Comparison of ENCODE assay signal across 16 cellular contexts in the genomic region with DNA sequence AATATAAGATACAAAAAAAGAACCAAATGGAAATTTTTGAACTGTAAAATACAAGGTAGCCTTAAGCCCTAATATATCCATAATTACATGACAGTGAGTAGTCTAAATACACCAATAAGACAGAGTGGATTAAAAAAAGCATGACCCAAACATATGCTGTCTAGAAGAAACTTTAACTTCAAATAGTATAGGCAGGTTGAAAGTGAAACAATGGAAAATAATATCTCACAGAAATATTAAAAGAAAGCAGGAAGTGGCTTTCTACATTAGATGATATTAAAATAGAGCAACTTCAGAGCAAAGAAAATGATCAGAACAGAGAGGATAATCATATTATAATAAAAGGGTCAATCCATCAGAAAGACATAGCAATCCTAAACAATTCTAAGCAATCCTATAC. TPM values are rescaled to one million over a fixed set of nuclear protein-coding genes. Genes with fewer than 3 reads are reported as not detected.
DNase-seq lines count a peak whose midpoint lies in the region; ATAC-seq and TF ChIP-seq lines count a peak whose summit lies in the region.
"Had no signal": no experiment of that assay in that cellular context is flagged by ENCODE, and none has a peak within 500 bp of the region (broad histone marks: within the 10 kb centered on the region; RNA-seq: fewer than 3 reads in every experiment).

No MANE protein-coding gene starts in this region.

- H3K36me3 Mint-ChIP-seq in activated T-cell treated with anti-CD3 and anti-CD28 coated beads, Interleukin-2, amount 50 U/mL, for 72 hours (ENCODE audit: insufficient read depth in 2 of 2), result peaks cover 0 to 14% of the 10 kb centered on the region in 2 donors
- peaks cover 13% of the 10 kb centered on the region for H3K36me3 Mint-ChIP-seq in activated naive CD8-positive, alpha-beta T cell
- peaks cover 71% of the 10 kb centered on the region for H3K36me3 Mint-ChIP-seq in stimulated activated naive CD8-positive, alpha-beta T cell treated with anti-CD3 and anti-CD28 coated beads, Interleukin-15, Interleukin-2, amounts not matched to agents 100 ng/mL and 50 ng/mL, for 24 hours (ENCODE audit: low read depth)

- no peaks in the 10 kb centered on the region for H3K36me3 ChIP-seq in KMS-11 (ENCODE audit: insufficient read depth)
- peaks cover 3% of the 10 kb centered on the region for H3K36me3 ChIP-seq in upper lobe of right lung
- H3K36me3 ChIP-seq: ovary had no signal

- intact Hi-C loops in upper lobe of right lung (cut with DNase I), result no loop called here

- H3K27ac ChIP-seq in KMS-11 (no peak overlapping the region), upper lobe of right lung (no peak overlapping the region)
- H3K27ac ChIP-seq: ovary had no signal

- peaks cover 3% of the 10 kb centered on the region; the same call in 1 of the 2 replicates for H4K20me1 ChIP-seq in KMS-11 (ENCODE audit: insufficient read depth)

- peaks cover 40% of the 10 kb centered on the region for H3K4me1 ChIP-seq in KMS-11 (ENCODE audit: low read depth, poor library complexity, severe bottlenecking)
- H3K4me1 ChIP-seq in upper lobe of right lung, result peaks cover 6% of the 10 kb centered on the region

- H3K9me3 ChIP-seq in upper lobe of right lung, result no peaks in the 10 kb centered on the region
- H3K9me3 ChIP-seq: ovary had no signal

- peak overlapping the region; percentile 9 to 16 for H3K4me3 Mint-ChIP-seq in activated T-cell treated with anti-CD3 and anti-CD28 coated beads, Interleukin-2, amount 50 U/mL, for 72 hours
- H3K4me3 Mint-ChIP-seq in activated naive CD8-positive, alpha-beta T cell, result peak overlapping the region; percentile 18
- peak overlapping the region; percentile 37 for H3K4me3 Mint-ChIP-seq in stimulated activated naive CD8-positive, alpha-beta T cell treated with anti-CD3 and anti-CD28 coated beads, Interleukin-15, Interleukin-2, amounts not matched to agents 100 ng/mL and 50 ng/mL, for 24 hours
- H3K4me3 Mint-ChIP-seq: activated naive CD4-positive, alpha-beta T cell treated with anti-CD3 and anti-CD28 coated beads, Interleukin-2, amount 10 ng/mL, durations not matched to agents 7 days and 5 days; type B pancreatic cell had no signal

- peak overlapping the region; percentile 41; the same call in 1 of the 2 replicates for H3K4me2 ChIP-seq in KMS-11

- H3K79me2 ChIP-seq in KMS-11 (ENCODE audit: insufficient read depth, low read depth), result peaks cover 24% of the 10 kb centered on the region; the same call in 1 of the 2 replicates

- no peak for TF ChIP-seq CTCF in KMS-11 (conservative IDR thresholded peaks at IDR 0.05; ENCODE audit: low read depth, low read length)
- no peak for TF ChIP-seq CTCF in upper lobe of right lung (IDR thresholded peaks at IDR 0.05)

- no peak for ATAC-seq in activated T-cell treated with anti-CD3 and anti-CD28 coated beads, Interleukin-2, amount 50 U/mL, for 72 hours (replicated peaks in 1 of 2)
- no peak for ATAC-seq in upper lobe of right lung
- ATAC-seq: SK-N-SH treated with all-trans-retinoic acid at 6 μM for 48 hours had no signal

- H3K4me3 ChIP-seq in KMS-11 (IDR thresholded peaks at IDR 0.05; ENCODE audit: insufficient read depth, low read depth, low read length) (no peak overlapping the region), upper lobe of right lung (no peak overlapping the region)
- H3K4me3 ChIP-seq: ovary had no signal

- no peak overlapping the region for H2AFZ ChIP-seq in KMS-11 (ENCODE audit: low read depth)

- peak overlapping the region; percentile 46 for H3K27ac Mint-ChIP-seq in activated T-cell treated with anti-CD3 and anti-CD28 coated beads, Interleukin-2, amount 50 U/mL, for 72 hours
- H3K27ac Mint-ChIP-seq in activated naive CD8-positive, alpha-beta T cell, result peak overlapping the region; percentile 83
- H3K27ac Mint-ChIP-seq in stimulated activated naive CD8-positive, alpha-beta T cell treated with anti-CD3 and anti-CD28 coated beads, Interleukin-15, Interleukin-2, amounts not matched to agents 100 ng/mL and 50 ng/mL, for 24 hours, result peak overlapping the region; percentile 67
- H3K27ac Mint-ChIP-seq: type B pancreatic cell had no signal

- peaks cover 38% of the 10 kb centered on the region for H3K4me1 Mint-ChIP-seq in activated T-cell treated with anti-CD3 and anti-CD28 coated beads, Interleukin-2, amount 50 U/mL, for 72 hours (ENCODE audit: low read depth)
- H3K4me1 Mint-ChIP-seq in activated naive CD8-positive, alpha-beta T cell (ENCODE audit: low read depth), result peaks cover 47% of the 10 kb centered on the region
- H3K4me1 Mint-ChIP-seq in stimulated activated naive CD8-positive, alpha-beta T cell treated with anti-CD3 and anti-CD28 coated beads, Interleukin-15, Interleukin-2, amounts not matched to agents 100 ng/mL and 50 ng/mL, for 24 hours (ENCODE audit: low read depth), result peaks cover 45% of the 10 kb centered on the region

- no peaks in the 10 kb centered on the region for H3K9me3 Mint-ChIP-seq in activated T-cell treated with anti-CD3 and anti-CD28 coated beads, Interleukin-2, amount 50 U/mL, for 72 hours
- H3K9me3 Mint-ChIP-seq in activated naive CD8-positive, alpha-beta T cell (ENCODE audit: low read depth), result no peaks in the 10 kb centered on the region
- H3K9me3 Mint-ChIP-seq in stimulated activated naive CD8-positive, alpha-beta T cell treated with anti-CD3 and anti-CD28 coated beads, Interleukin-15, Interleukin-2, amounts not matched to agents 100 ng/mL and 50 ng/mL, for 24 hours, result no peaks in the 10 kb centered on the region
- H3K9me3 Mint-ChIP-seq: activated naive CD4-positive, alpha-beta T cell treated with anti-CD3 and anti-CD28 coated beads, Interleukin-2, amount 10 ng/mL, durations not matched to agents 7 days and 5 days; type B pancreatic cell had no signal

- DNase-seq in activated T-cell treated with anti-CD3 and anti-CD28 coated beads, Interleukin-2, amount 50 U/mL, for 72 hours, result no peak
- no peak for DNase-seq in activated T-cell treated with anti-CD3 and anti-CD28 coated beads, Interleukin-2, amount 50 U/mL, for 48 hours
- DNase-seq in upper lobe of right lung (no peak), NCI-H82 treated with DMSO at 0.1 percent for 48 hours (lab: John Stamatoyannopoulos, UW; ENCODE audit: unreplicated experiment) (no peak), 8988T (no peak)
- DNase-seq: ACHN; activated naive CD4-positive, alpha-beta T cell treated with anti-CD3 and anti-CD28 coated beads, Interleukin-2, amount 10 ng/mL, durations not matched to agents 7 days and 5 days; DMS 273 treated with DMSO at 0.1 percent for 48 hours; mesenchymal stem cell; ovary; stimulated activated CD4-positive, alpha-beta T cell treated with anti-CD3 and anti-CD28 coated beads, Interleukin-12 subunit alpha, Interleukin-12 subunit beta, amount 100 ng/mL, for 4 hours had no signal

- H3K9ac ChIP-seq in KMS-11, result no peak overlapping the region

- H3K27me3 ChIP-seq in KMS-11 (ENCODE audit: insufficient read depth, low read depth) (no peaks in the 10 kb centered on the region), upper lobe of right lung (no peaks in the 10 kb centered on the region)
- H3K27me3 ChIP-seq: ovary had no signal

- no peaks in the 10 kb centered on the region for H3K27me3 Mint-ChIP-seq in activated T-cell treated with anti-CD3 and anti-CD28 coated beads, Interleukin-2, amount 50 U/mL, for 72 hours (ENCODE audit: low read depth)
- no peaks in the 10 kb centered on the region for H3K27me3 Mint-ChIP-seq in activated naive CD8-positive, alpha-beta T cell
- H3K27me3 Mint-ChIP-seq in stimulated activated naive CD8-positive, alpha-beta T cell treated with anti-CD3 and anti-CD28 coated beads, Interleukin-15, Interleukin-2, amounts not matched to agents 100 ng/mL and 50 ng/mL, for 24 hours, result no peaks in the 10 kb centered on the region
- H3K27me3 Mint-ChIP-seq: activated naive CD4-positive, alpha-beta T cell treated with anti-CD3 and anti-CD28 coated beads, Interleukin-2, amount 10 ng/mL, durations not matched to agents 7 days and 5 days; type B pancreatic cell had no signal

RNA-seq across cellular contexts. Expression of gene DCUN1D5, which starts 21.8 kb away (rescaled TPM):
- 10 to 100 TPM; 41.3 to 49.1 TPM for total RNA-seq in activated T-cell treated with anti-CD3 and anti-CD28 coated beads, Interleukin-2, amount 50 U/mL, for 72 hours
- 19.7 TPM for total RNA-seq in upper lobe of right lung

RNA-seq across cellular contexts. Expression of gene DYNC2H1, which starts 39.1 kb away (rescaled TPM):
- total RNA-seq in activated T-cell treated with anti-CD3 and anti-CD28 coated beads, Interleukin-2, amount 50 U/mL, for 72 hours, result 1 to 10 TPM; 1.5 to 2.2 TPM
- total RNA-seq in upper lobe of right lung, result 16.2 TPM
